Comparison of ENCODE assay signal across 14 cellular contexts in the genomic region with DNA sequence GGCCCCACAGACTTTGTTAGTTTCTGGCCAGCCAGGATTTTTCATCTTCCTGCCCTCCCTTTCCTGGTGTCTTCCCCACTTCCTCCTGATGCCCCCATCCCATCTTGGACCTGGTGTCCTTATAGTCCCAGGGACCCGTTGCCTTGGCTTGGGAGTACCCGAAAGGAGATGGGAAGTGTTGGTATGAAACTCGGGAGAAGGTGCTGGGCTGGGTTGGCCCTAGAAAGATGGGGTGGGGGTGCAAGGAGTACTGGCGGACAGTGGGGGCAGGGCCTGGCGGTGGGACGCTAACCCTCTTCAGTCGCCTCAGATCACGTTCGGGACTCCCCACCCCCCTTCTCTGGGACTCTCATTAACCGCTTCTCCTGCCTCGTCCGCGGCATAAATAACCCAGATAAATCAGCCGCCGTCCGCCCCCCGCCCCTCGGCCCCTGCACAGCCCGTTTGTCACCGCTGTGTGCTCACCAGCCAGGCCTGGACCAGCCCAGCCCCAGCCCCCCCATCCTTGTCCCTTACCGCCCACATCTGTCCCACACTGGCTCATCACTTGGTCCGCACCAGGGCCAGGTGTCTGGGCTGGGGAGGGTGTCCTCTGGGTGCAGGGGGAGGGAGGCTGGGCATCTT. TPM values are rescaled to one million over a fixed set of nuclear protein-coding genes. Genes with fewer than 3 reads are reported as not detected.
DNase-seq lines count a peak whose midpoint lies in the region; ATAC-seq, FAIRE-seq and TF ChIP-seq lines count a peak whose summit lies in the region.
"Had no signal": no experiment of that assay in that cellular context is flagged by ENCODE, and none has a peak within 500 bp of the region (broad histone marks: within the 10 kb centered on the region; RNA-seq: fewer than 3 reads in every experiment).

No MANE protein-coding gene starts in this region.

- no peak for DNase-seq in activated naive CD4-positive, alpha-beta T cell treated with anti-CD3 and anti-CD28 coated beads for 36 hours
- no peak for DNase-seq in activated B cell treated with CpG ODN at 0.5 μM for 24 hours
- peak; percentile 71 for DNase-seq in kidney
- no peak for DNase-seq in thoracic aorta (ENCODE audit: low spot score)
- DNase-seq in C1 segment of cervical spinal cord (lab: John Stamatoyannopoulos, UW) = no peak
- DNase-seq: activated CD4-positive, alpha-beta T cell treated with anti-CD3 and anti-CD28 coated beads for 4 hours; effector CD4-positive, alpha-beta T cell; gastrocnemius medialis had no signal

- no peak overlapping the region for H3K9ac ChIP-seq in kidney (ENCODE audit: low read length in 2 of 2)

- no peaks in the 10 kb centered on the region for H3K9me3 Mint-ChIP-seq in activated naive CD4-positive, alpha-beta T cell treated with anti-CD3 and anti-CD28 coated beads, Interleukin-2, amount 50 U/mL, for 24 hours
- no peaks in the 10 kb centered on the region for H3K9me3 Mint-ChIP-seq in activated naive CD4-positive, alpha-beta T cell treated with anti-CD3 and anti-CD28 coated beads for 36 hours
- H3K9me3 Mint-ChIP-seq in activated B cell treated with CpG ODN at 0.5 μM for 24 hours = no peaks in the 10 kb centered on the region
- H3K9me3 Mint-ChIP-seq: activated T-cell treated with anti-CD3 and anti-CD28 coated beads, Interleukin-2, amount 50 U/mL, for 72 hours had no signal

- H3K4me3 Mint-ChIP-seq in activated naive CD4-positive, alpha-beta T cell treated with anti-CD3 and anti-CD28 coated beads, Interleukin-2, amount 50 U/mL, for 24 hours = peak overlapping the region; percentile 23
- no peak overlapping the region for H3K4me3 Mint-ChIP-seq in activated naive CD4-positive, alpha-beta T cell treated with anti-CD3 and anti-CD28 coated beads for 36 hours
- peak overlapping the region; percentile 38 for H3K4me3 Mint-ChIP-seq in activated B cell treated with CpG ODN at 0.5 μM for 24 hours

- H3K36me3 Mint-ChIP-seq in activated naive CD4-positive, alpha-beta T cell treated with anti-CD3 and anti-CD28 coated beads, Interleukin-2, amount 50 U/mL, for 24 hours = peaks cover 7% of the 10 kb centered on the region
- H3K36me3 Mint-ChIP-seq in activated naive CD4-positive, alpha-beta T cell treated with anti-CD3 and anti-CD28 coated beads for 36 hours (ENCODE audit: low read depth) = peaks cover 13% of the 10 kb centered on the region
- H3K36me3 Mint-ChIP-seq in activated B cell treated with CpG ODN at 0.5 μM for 24 hours (ENCODE audit: low read depth) = peaks cover 13% of the 10 kb centered on the region

- FAIRE-seq in kidney (lab: Jason Lieb, UNC) = no peak

- ATAC-seq in activated B cell treated with CpG ODN at 0.5 μM for 24 hours (ENCODE audit: low read depth) = no peak
- no peak for ATAC-seq in thoracic aorta (ENCODE audit: insufficient number of reproducible peaks, low FRiP score, low read depth)
- ATAC-seq in HG03196 (IDR thresholded peaks at IDR 0.05; ENCODE audit: unreplicated experiment) = no peak
- ATAC-seq in GM18511 (IDR thresholded peaks at IDR 0.05; ENCODE audit: unreplicated experiment) = no peak

- H3K27ac Mint-ChIP-seq in activated naive CD4-positive, alpha-beta T cell treated with anti-CD3 and anti-CD28 coated beads, Interleukin-2, amount 50 U/mL, for 24 hours = no peak overlapping the region
- H3K27ac Mint-ChIP-seq in activated naive CD4-positive, alpha-beta T cell treated with anti-CD3 and anti-CD28 coated beads for 36 hours = no peak overlapping the region
- H3K27ac Mint-ChIP-seq in activated B cell treated with CpG ODN at 0.5 μM for 24 hours = no peak overlapping the region
- H3K27ac Mint-ChIP-seq: activated T-cell treated with anti-CD3 and anti-CD28 coated beads, Interleukin-2, amount 50 U/mL, for 72 hours had no signal

- peaks cover 22% of the 10 kb centered on the region for H3K4me1 Mint-ChIP-seq in activated naive CD4-positive, alpha-beta T cell treated with anti-CD3 and anti-CD28 coated beads, Interleukin-2, amount 50 U/mL, for 24 hours
- peaks cover 25% of the 10 kb centered on the region for H3K4me1 Mint-ChIP-seq in activated naive CD4-positive, alpha-beta T cell treated with anti-CD3 and anti-CD28 coated beads for 36 hours (ENCODE audit: low read depth)
- H3K4me1 Mint-ChIP-seq in activated B cell treated with CpG ODN at 0.5 μM for 24 hours = peaks cover 22% of the 10 kb centered on the region

- H3K4me3 ChIP-seq in kidney (ENCODE audit: low read length in 2 of 2) = no peak overlapping the region
- H3K4me3 ChIP-seq in thoracic aorta = peak overlapping the region; percentile 60
- H3K4me3 ChIP-seq: skin epidermis had no signal

- CTCF ChIA-PET in activated naive CD4-positive, alpha-beta T cell treated with anti-CD3 and anti-CD28 coated beads for 36 hours (lab: Charles Lee) = interaction anchor here (1.0 to 4.1 kb wide), 12 partner anchors 8 to 35 kb away, joined by 3 to 29 read pairs (median 6); a partner anchor contains a TSS
- CTCF ChIA-PET in activated B cell treated with CpG ODN at 0.5 μM for 24 hours (lab: Charles Lee) = interaction anchor here (1.1 to 3.4 kb wide), 5 partner anchors 12 to 179 kb away, joined by 3 to 16 read pairs (median 5); a partner anchor contains a TSS

- peaks cover 7% of the 10 kb centered on the region for H3K27me3 ChIP-seq in thoracic aorta (replicated peaks; ENCODE audit: insufficient read depth)

- TF ChIP-seq CTCF in activated B cell treated with CpG ODN at 0.5 μM for 24 hours (IDR thresholded peaks at IDR 0.05) = no peak
- TF ChIP-seq CTCF in kidney (IDR thresholded peaks at IDR 0.05; ENCODE audit: borderline replicate concordance, extremely low read depth, insufficient read depth) = no peak
- TF ChIP-seq CTCF in thoracic aorta (IDR thresholded peaks at IDR 0.05) = no peak

- H3K9me3 ChIP-seq in kidney (ENCODE audit: control insufficient read depth in 1 of 2, low read length in 2 of 2) (no peaks in the 10 kb centered on the region), thoracic aorta (no peaks in the 10 kb centered on the region)
- H3K9me3 ChIP-seq: gastrocnemius medialis had no signal

- intact Hi-C loops in activated naive CD4-positive, alpha-beta T cell treated with anti-CD3 and anti-CD28 coated beads for 36 hours (cut with micrococcal nuclease) = no loop called here
- intact Hi-C loops in activated B cell treated with CpG ODN at 0.5 μM for 24 hours (cut with micrococcal nuclease) (loop anchor here (1.0 kb wide), 1 partner anchor 12 kb away; a partner anchor contains a TSS), kidney (cut with DNase I) (no loop called here)

- no peak overlapping the region for H3K27ac ChIP-seq in kidney (ENCODE audit: low read depth in 2 of 2, low read length in 2 of 2)
- H3K27ac ChIP-seq in thoracic aorta = no peak overlapping the region
- H3K27ac ChIP-seq: gastrocnemius medialis, skin epidermis had no signal

- peaks cover 39% of the 10 kb centered on the region for H3K27me3 Mint-ChIP-seq in activated naive CD4-positive, alpha-beta T cell treated with anti-CD3 and anti-CD28 coated beads, Interleukin-2, amount 50 U/mL, for 24 hours
- H3K27me3 Mint-ChIP-seq in activated naive CD4-positive, alpha-beta T cell treated with anti-CD3 and anti-CD28 coated beads for 36 hours (ENCODE audit: low read depth) = peaks cover 47% of the 10 kb centered on the region
- H3K27me3 Mint-ChIP-seq in activated B cell treated with CpG ODN at 0.5 μM for 24 hours = peaks cover 56% of the 10 kb centered on the region

- POLR2A ChIA-PET in activated B cell treated with CpG ODN at 0.5 μM for 24 hours (lab: Charles Lee) = no interaction called here

- peaks cover 3 to 7% of the 10 kb centered on the region in 2 donors for H3K4me1 ChIP-seq in kidney (ENCODE audit: control insufficient read depth in 1 of 2, insufficient read depth in 1 of 2, low read depth in 1 of 2, low read length in 2 of 2)
- H3K4me1 ChIP-seq in thoracic aorta (ENCODE audit: control insufficient read depth in 1 of 2, low read depth in 2 of 2) = peaks cover 16 to 41% of the 10 kb centered on the region in 2 donors

- H3K36me3 ChIP-seq in kidney (ENCODE audit: control insufficient read depth in 1 of 2, insufficient read depth in 2 of 2, low read length in 2 of 2) (no peaks in the 10 kb centered on the region), thoracic aorta (peaks cover 8% of the 10 kb centered on the region)

RNA-seq across cellular contexts. Expression of a gene that starts 3.7 kb away (rescaled TPM):
- total RNA-seq in activated naive CD4-positive, alpha-beta T cell treated with anti-CD3 and anti-CD28 coated beads for 36 hours = not detected
- total RNA-seq in activated B cell treated with CpG ODN at 0.5 μM for 24 hours (0.15 TPM in 1 of 2 replicates, not detected in the other), kidney (not detected), thoracic aorta (under 1 TPM in 1 of 2 donors, not detected in 1; 0.41 TPM)
- not detected for polyA plus RNA-seq in kidney (ENCODE audit: insufficient read depth, low read depth, low replicate concordance)
- total RNA-seq: kidney epithelial cell had no signal

RNA-seq across cellular contexts. Expression of a gene that starts 11.9 kb away (rescaled TPM):
- total RNA-seq in activated naive CD4-positive, alpha-beta T cell treated with anti-CD3 and anti-CD28 coated beads for 36 hours = 10 to 100 TPM; 25.2 to 28.4 TPM
- 32.9 and 33.0 TPM in 2 replicates for total RNA-seq in activated B cell treated with CpG ODN at 0.5 μM for 24 hours
- total RNA-seq in kidney = 33.9 TPM
- polyA plus RNA-seq in kidney (ENCODE audit: insufficient read depth, low read depth, low replicate concordance) = 53.1 TPM
- total RNA-seq in thoracic aorta = 10 to 100 TPM; 30.5 to 56.5 TPM

RNA-seq across cellular contexts. Expression of a gene that starts 33.0 kb away (rescaled TPM):
- 1 to 10 TPM; 8.5 to 9.0 TPM for total RNA-seq in activated naive CD4-positive, alpha-beta T cell treated with anti-CD3 and anti-CD28 coated beads for 36 hours
- total RNA-seq in activated B cell treated with CpG ODN at 0.5 μM for 24 hours = 4.1 and 4.7 TPM in 2 replicates
- 59.5 TPM for total RNA-seq in kidney
- polyA plus RNA-seq in kidney (ENCODE audit: insufficient read depth, low read depth, low replicate concordance) = 57.3 TPM
- 100 to 1,000 TPM; 184 to 269 TPM for total RNA-seq in thoracic aorta

RNA-seq across cellular contexts. Expression of a gene that starts 33.2 kb away (rescaled TPM):
- total RNA-seq in activated naive CD4-positive, alpha-beta T cell treated with anti-CD3 and anti-CD28 coated beads for 36 hours = 1 to 10 TPM in 1 of 2 experiments, under 1 TPM in 1; 0.86 to 1.1 TPM
- total RNA-seq in activated B cell treated with CpG ODN at 0.5 μM for 24 hours (0.86 and 1.2 TPM in 2 replicates), kidney (4.5 TPM), thoracic aorta (1 to 10 TPM; 1.4 to 3.9 TPM)
- 4.2 TPM for polyA plus RNA-seq in kidney (ENCODE audit: insufficient read depth, low read depth, low replicate concordance)
